In genomic region chr7:128732521-128733277, GRCh38 we compare ENCODE assay signal across 30 cellular contexts. TPM values are rescaled to one million over a fixed set of nuclear protein-coding genes. Genes with fewer than 3 reads are reported as not detected.
"Had no signal": no experiment of that assay in that cellular context is flagged by ENCODE, and none has a peak within 500 bp of the region (broad histone marks: within the 10 kb centered on the region; RNA-seq: fewer than 3 reads in every experiment).

No MANE protein-coding gene starts in this region.

- H3K27ac ChIP-seq: esophagus muscularis mucosa, foreskin keratinocyte, lower lobe of right lung, right atrium auricular region, tibial nerve had no signal

- H3K36me3 ChIP-seq: esophagus muscularis mucosa, heart right ventricle, lower lobe of right lung, right atrium auricular region, tibial nerve had no signal

- H3K9me3 ChIP-seq: esophagus muscularis mucosa, heart right ventricle, lower lobe of right lung, right atrium auricular region, tibial nerve had no signal

- DNase-seq: activated CD4-positive, alpha-beta memory T cell treated with anti-CD3 and anti-CD28 coated beads, Interleukin-2, amount 10 ng/mL, durations not matched to agents 7 days and 5 days; activated CD4-positive, alpha-beta T cell treated with anti-CD3 and anti-CD28 coated beads for 1 hour; activated CD4-positive, alpha-beta T cell treated with anti-CD3 and anti-CD28 coated beads, Interleukin-2, amount 10 ng/mL, durations not matched to agents 7 days and 5 days; activated CD8-positive, alpha-beta memory T cell treated with anti-CD3 and anti-CD28 coated beads, Interleukin-2, amount 50 U/mL, for 48 hours; activated naive CD8-positive, alpha-beta T cell treated with anti-CD3 and anti-CD28 coated beads, Interleukin-2, amount 50 U/mL, for 24 hours; activated T-cell treated with anti-CD3 and anti-CD28 coated beads, Interleukin-2, amount 50 U/mL, for 4 hours; amygdala; caudate nucleus; foreskin keratinocyte; heart right ventricle; kidney glomerular epithelial cell; lower lobe of right lung; mesendoderm; stimulated activated CD4-positive, alpha-beta T cell treated with anti-CD3 and anti-CD28 coated beads, Interleukin-15, amount 100 ng/mL, for 24 hours; stimulated activated CD4-positive, alpha-beta T cell treated with anti-CD3 and anti-CD28 coated beads, Interleukin-2, amount 100 ng/mL, for 24 hours; stimulated activated naive CD4-positive, alpha-beta T cell had no signal

- H3K4me3 ChIP-seq: esophagus muscularis mucosa, heart right ventricle, lower lobe of right lung, right atrium auricular region, smooth muscle cell, tibial nerve had no signal

- H3K4me2 ChIP-seq: smooth muscle cell had no signal

- H3K27me3 ChIP-seq: esophagus muscularis mucosa, right atrium auricular region, tibial nerve had no signal

- ATAC-seq: activated naive CD8-positive, alpha-beta T cell treated with anti-CD3 and anti-CD28 coated beads, Interleukin-2, amount 50 U/mL, for 24 hours; activated T-cell treated with anti-CD3 and anti-CD28 coated beads, Interleukin-2, amount 50 U/mL, for 4 hours; foreskin keratinocyte; left lobe of liver; lower lobe of right lung; natural killer cell treated with Interleukin-12 subunit alpha and Interleukin-12 subunit beta and Interleukin-15 and Interleukin-18, amount 100 ng/mL, for 72 hours; WTC11 had no signal

- H3K4me1 ChIP-seq: lower lobe of right lung, tibial nerve had no signal

RNA-seq across cellular contexts. Expression of gene OPN1SW, which starts 42.9 kb away (rescaled TPM):
- total RNA-seq: activated CD4-positive, alpha-beta memory T cell treated with anti-CD3 and anti-CD28 coated beads, Interleukin-2, amount 10 ng/mL, durations not matched to agents 7 days and 5 days; activated CD4-positive, alpha-beta T cell treated with anti-CD3 and anti-CD28 coated beads, Interleukin-2, amount 10 ng/mL, durations not matched to agents 7 days and 5 days; activated T-cell treated with anti-CD3 and anti-CD28 coated beads, Interleukin-2, amount 50 U/mL, for 4 hours; activated T-helper 2 cell treated with anti-CD3 and anti-CD28 coated beads, Interferon-gamma antibody, Interleukin-2, Interleukin-4, amounts not matched to agents 10 μg/mL and 5 μg/mL and 100 μg/mL, durations not matched to agents 14 hours and 24 hours and 36 hours; chondrocyte; esophagus muscularis mucosa; foreskin keratinocyte; heart right ventricle; left lobe of liver; lower lobe of right lung; mononuclear cell; natural killer cell treated with Interleukin-12 subunit alpha and Interleukin-12 subunit beta and Interleukin-15 and Interleukin-18, amount 100 ng/mL, for 72 hours; omental fat pad; pulmonary artery endothelial cell; right atrium auricular region; smooth muscle cell; temporal lobe; tibial nerve; ureter; WTC11 had no signal
- polyA plus RNA-seq: foreskin keratinocyte, heart right ventricle had no signal
